1 cellular context compared by ENCODE assay signal in genomic region chr1:156670791-156671190, GRCh38.
TF ChIP-seq lines count a peak whose summit lies in the region.

No MANE protein-coding gene starts in this region.

TF ChIP-seq in GM23338, 12 proteins besides CTCF, POLR2A, EP300 and RAD21 (continued from another document):
- TF ChIP-seq REST (IDR thresholded peaks at IDR 0.05; ENCODE audit: unreplicated experiment) (no peak), CREB1 (CRISPR knock-in tag; IDR thresholded peaks at IDR 0.05; ENCODE audit: low read depth) (no peak), POLR2AphosphoS5 (IDR thresholded peaks at IDR 0.05; ENCODE audit: low read depth) (no peak), JUNB (IDR thresholded peaks at IDR 0.05; ENCODE audit: unreplicated experiment) (no peak), STAT1 (IDR thresholded peaks at IDR 0.05; ENCODE audit: unreplicated experiment) (no peak), ETS1 (IDR thresholded peaks at IDR 0.05) (no peak), ZNF462 (CRISPR knock-in tag; IDR thresholded peaks at IDR 0.05) (no peak), NANOG (IDR thresholded peaks at IDR 0.05; ENCODE audit: borderline replicate concordance) (no peak), EZH2 (IDR thresholded peaks at IDR 0.05; ENCODE audit: low read depth, unreplicated experiment) (no peak)
